Comparison of ENCODE assay signal across 8 cellular contexts in genomic region chr6:43428874-43429273, GRCh38. TPM values are rescaled to one million over a fixed set of nuclear protein-coding genes. Genes with fewer than 3 reads are reported as not detected.
DNase-seq lines count a peak whose midpoint lies in the region; ATAC-seq and TF ChIP-seq lines count a peak whose summit lies in the region.

No MANE protein-coding gene starts in this region.

- BruUV-seq in MCF 10A (replicated peaks; lab: Mats Ljungman, UMichigan), result no TSS peak

- no peak overlapping the region for H2BK120ac ChIP-seq in mesendoderm (ENCODE audit: low read depth, low read length)

- H3K27me3 ChIP-seq in HUES6 (ENCODE audit: control insufficient read depth, insufficient read depth, low read length) (no peaks in the 10 kb centered on the region), mesendoderm (ENCODE audit: insufficient read depth, low read length, poor library complexity) (no peaks in the 10 kb centered on the region)

- H3K4ac ChIP-seq in mesendoderm (ENCODE audit: low read depth, low read length), result no peak overlapping the region

- POLR2A ChIA-PET in AG04449 (lab: Yijun Ruan, JAX) (no interaction called here), MCF 10A (lab: Yijun Ruan, JAX) (interaction anchor here (0.9 to 3.0 kb wide), 10 partner anchors 8 to 89 kb away, joined by 3 to 31 read pairs (median 4); partner anchors contain the start of genes POLR1C, TJAP1, YIPF3 and ZNF318)

- H3K4me1 ChIP-seq in HUES6 (ENCODE audit: control insufficient read depth, insufficient read depth, low read length) (no peaks in the 10 kb centered on the region), mesendoderm (ENCODE audit: control insufficient read depth, low read depth, low read length) (peaks cover 5% of the 10 kb centered on the region)

- peak overlapping the region; percentile 63 for H3K27ac Mint-ChIP-seq in MCF 10A (ENCODE audit: low read depth, unreplicated experiment)

- H3K56ac ChIP-seq in mesendoderm (ENCODE audit: low read length), result peak overlapping the region; percentile 50

- H3K79me2 ChIP-seq in mesendoderm (ENCODE audit: control insufficient read depth, insufficient read depth, low read length), result no peaks in the 10 kb centered on the region

- H3K4me1 Mint-ChIP-seq in MCF 10A (ENCODE audit: insufficient read depth, unreplicated experiment), result peaks cover 10% of the 10 kb centered on the region

- H3K4me3 ChIP-seq in AG04449 (ENCODE audit: low read depth, low read length) (peak overlapping the region; percentile 96), HUES6 (ENCODE audit: low read depth, low read length) (peak overlapping the region; percentile 96), mesendoderm (ENCODE audit: low read length) (no peak overlapping the region)

- H3K27me3 Mint-ChIP-seq in MCF 10A (ENCODE audit: insufficient read depth, unreplicated experiment), result no peaks in the 10 kb centered on the region

- intact Hi-C loops in MCF 10A (cut with micrococcal nuclease), result no loop called here

- no peak overlapping the region for H4K5ac ChIP-seq in mesendoderm (ENCODE audit: low read length)

- no peak overlapping the region for H4K8ac ChIP-seq in mesendoderm (ENCODE audit: low read depth, low read length)

- no peak overlapping the region for H3K23ac ChIP-seq in mesendoderm (ENCODE audit: low read length)

- H3K27ac ChIP-seq in HUES6 (ENCODE audit: low read depth, low read length), result no peak overlapping the region
- H3K27ac ChIP-seq in mesendoderm (ENCODE audit: low read depth, low read length), result no peak overlapping the region

- ATAC-seq in GM21360 (IDR thresholded peaks at IDR 0.05; ENCODE audit: unreplicated experiment), result no peak
- no peak for ATAC-seq in HG02938 (IDR thresholded peaks at IDR 0.05; ENCODE audit: unreplicated experiment)

- no peak overlapping the region for H3K18ac ChIP-seq in mesendoderm (ENCODE audit: low read length)

- H3K9ac ChIP-seq in HUES6 (ENCODE audit: low read length) (peak overlapping the region; percentile 90), mesendoderm (ENCODE audit: low read length) (peak overlapping the region; percentile 100)

- no peaks in the 10 kb centered on the region for H3K9me3 Mint-ChIP-seq in MCF 10A (ENCODE audit: unreplicated experiment)

- CTCF ChIA-PET in AG04449 (lab: Yijun Ruan, JAX), result interaction anchor here (0.9 to 2.4 kb wide), 4 partner anchors 10 to 78 kb away, joined by 3 to 16 read pairs (median 4); no protein-coding TSS in a partner anchor
- CTCF ChIA-PET in MCF 10A (lab: Yijun Ruan, JAX), result interaction anchor here (0.5 to 1.2 kb wide), 5 partner anchors 9 to 161 kb away, joined by 3 to 8 read pairs (median 3); no protein-coding TSS in a partner anchor

- H3K36me3 Mint-ChIP-seq in MCF 10A (ENCODE audit: insufficient read depth, unreplicated experiment), result peaks cover 24% of the 10 kb centered on the region

- no peak overlapping the region for H2BK15ac ChIP-seq in mesendoderm (replicated peaks; ENCODE audit: low read depth)

- H3K4me3 Mint-ChIP-seq in MCF 10A (ENCODE audit: unreplicated experiment), result peak overlapping the region; percentile 87

- DNase-seq in AG04449 (ENCODE audit: low read depth, low spot score) (no peak), MCF 10A (ENCODE audit: unreplicated experiment) (no peak), mesendoderm (no peak), Kasumi-1 (lab: John Stamatoyannopoulos, UW) (no peak), DMS79 treated with DMSO at 0.1 percent for 48 hours (lab: John Stamatoyannopoulos, UW) (no peak)

- peak overlapping the region; percentile 73 for H3K4me2 ChIP-seq in mesendoderm (ENCODE audit: low read length)

- H3K79me1 ChIP-seq in mesendoderm (ENCODE audit: low read length), result peaks cover 2% of the 10 kb centered on the region

- peaks cover 14% of the 10 kb centered on the region for H3K36me3 ChIP-seq in HUES6 (ENCODE audit: control insufficient read depth, insufficient read depth, low read length)
- no peaks in the 10 kb centered on the region for H3K36me3 ChIP-seq in mesendoderm (ENCODE audit: control insufficient read depth, insufficient read depth, low read length)

- no peak overlapping the region for H2AK5ac ChIP-seq in mesendoderm (ENCODE audit: low read length)

- H3K9me3 ChIP-seq in HUES6 (ENCODE audit: control insufficient read depth, insufficient read depth, low read depth, low read length), result peaks cover 8% of the 10 kb centered on the region; the same call in 1 of the 2 replicates

- no peak overlapping the region for H2BK5ac ChIP-seq in mesendoderm (ENCODE audit: low read length)

- TF ChIP-seq CTCF in AG04449 (IDR thresholded peaks at IDR 0.05; ENCODE audit: insufficient read depth, low read length, missing control alignments), result no peak
- no peak for TF ChIP-seq CTCF in MCF 10A (IDR thresholded peaks at IDR 0.05; ENCODE audit: unreplicated experiment)

- no CpG with 5 or more reads among the region's 3 CpGs for WGBS in mesendoderm (ENCODE audit: extremely low coverage, insufficient coverage, low lambda C conversion rate)

RNA-seq across cellular contexts. Expression of gene ABCC10, which starts 1.5 kb away (rescaled TPM):
- total RNA-seq in MCF 10A (2022), result 25.6 and 25.9 TPM in 2 replicates
- polyA plus RNA-seq in mesendoderm (2013, experiment 1 of 2), result 10.6 TPM
- 10.0 TPM for polyA plus RNA-seq in mesendoderm (2013, experiment 2 of 2)

RNA-seq across cellular contexts. Expression of gene DLK2, which starts 26.5 kb away (rescaled TPM):
- 13.6 and 30.2 TPM in 2 replicates for total RNA-seq in MCF 10A (2022)
- polyA plus RNA-seq in mesendoderm (2013, experiment 1 of 2), result 0.13 TPM
- 0.29 TPM for polyA plus RNA-seq in mesendoderm (2013, experiment 2 of 2)

RNA-seq across cellular contexts. Expression of gene TJAP1, which starts 48.5 kb away (rescaled TPM):
- 70.9 and 78.9 TPM in 2 replicates for total RNA-seq in MCF 10A (2022)
- 28.1 TPM for polyA plus RNA-seq in mesendoderm (2013, experiment 1 of 2)
- polyA plus RNA-seq in mesendoderm (2013, experiment 2 of 2), result 25.9 TPM

RNA-seq across cellular contexts. Expression of gene ZNF318, which starts 59.4 kb away (rescaled TPM):
- total RNA-seq in MCF 10A (2022), result 11.3 and 12.9 TPM in 2 replicates
- 6.2 TPM for polyA plus RNA-seq in mesendoderm (2013, experiment 1 of 2)
- 6.5 TPM for polyA plus RNA-seq in mesendoderm (2013, experiment 2 of 2)
